ENCODE assay signal across 8 cellular contexts in genomic region chr1:33295450-33296081, GRCh38. TPM values are rescaled to one million over a fixed set of nuclear protein-coding genes. Genes with fewer than 3 reads are reported as not detected.
DNase-seq lines count a peak whose midpoint lies in the region; ATAC-seq, FAIRE-seq and TF ChIP-seq lines count a peak whose summit lies in the region.
"Had no signal": no experiment of that assay in that cellular context is flagged by ENCODE, and none has a peak within 500 bp of the region (broad histone marks: within the 10 kb centered on the region; RNA-seq: fewer than 3 reads in every experiment).

No MANE protein-coding gene starts in this region.

- H3K9me3 ChIP-seq in mesenchymal stem cell (ENCODE audit: control insufficient read depth, low read length) = no peaks in the 10 kb centered on the region

- no peak overlapping the region for H2BK15ac ChIP-seq in mesenchymal stem cell (ENCODE audit: low read depth, poor library complexity, severe bottlenecking)

- H3K9ac ChIP-seq in mesenchymal stem cell (ENCODE audit: low read length) = peak overlapping the region; percentile 56

- TF ChIP-seq CTCF in activated CD8-positive, alpha-beta T cell treated with anti-CD3 and anti-CD28 coated beads for 36 hours (IDR thresholded peaks at IDR 0.05) = peak; percentile 96

- no peak overlapping the region for H2BK5ac ChIP-seq in mesenchymal stem cell (ENCODE audit: low read depth, low read length, poor library complexity, severe bottlenecking)

- H3K27ac Mint-ChIP-seq in activated CD8-positive, alpha-beta T cell treated with anti-CD3 and anti-CD28 coated beads for 36 hours = no peak overlapping the region

- no peaks in the 10 kb centered on the region for H3K9me3 Mint-ChIP-seq in activated CD8-positive, alpha-beta T cell treated with anti-CD3 and anti-CD28 coated beads for 36 hours
- H3K9me3 Mint-ChIP-seq: stimulated activated naive CD8-positive, alpha-beta T cell treated with anti-CD3 and anti-CD28 coated beads, Interleukin-15, Interleukin-2, amounts not matched to agents 100 ng/mL and 50 ng/mL, for 24 hours had no signal

- H3K27me3 Mint-ChIP-seq in activated CD8-positive, alpha-beta T cell treated with anti-CD3 and anti-CD28 coated beads for 36 hours = no peaks in the 10 kb centered on the region
- H3K27me3 Mint-ChIP-seq: stimulated activated naive CD8-positive, alpha-beta T cell treated with anti-CD3 and anti-CD28 coated beads, Interleukin-15, Interleukin-2, amounts not matched to agents 100 ng/mL and 50 ng/mL, for 24 hours had no signal

- no peak overlapping the region for H3K23ac ChIP-seq in mesenchymal stem cell (ENCODE audit: low read length in 2 of 2)

- peaks cover 7% of the 10 kb centered on the region for H3K4me1 Mint-ChIP-seq in activated CD8-positive, alpha-beta T cell treated with anti-CD3 and anti-CD28 coated beads for 36 hours (ENCODE audit: low read depth)

- peaks cover 19% of the 10 kb centered on the region for H3K79me1 ChIP-seq in mesenchymal stem cell (replicated peaks; ENCODE audit: low read length, poor library complexity, severe bottlenecking)

- intact Hi-C loops in activated CD8-positive, alpha-beta T cell treated with anti-CD3 and anti-CD28 coated beads for 36 hours (cut with micrococcal nuclease) = loop anchor here (2.0 to 5.0 kb wide), 2 partner anchors 71 to 177 kb away; partner anchors contain the start of gene ZSCAN20

- no peak overlapping the region for H3K4ac ChIP-seq in mesenchymal stem cell (ENCODE audit: low read depth in 1 of 2, low read length in 2 of 2)

- no peak overlapping the region for H3K27ac ChIP-seq in mesenchymal stem cell (ENCODE audit: low read length, poor library complexity, severe bottlenecking)

- no peak overlapping the region for H3K4me3 Mint-ChIP-seq in activated CD8-positive, alpha-beta T cell treated with anti-CD3 and anti-CD28 coated beads for 36 hours
- H3K4me3 Mint-ChIP-seq: stimulated activated naive CD8-positive, alpha-beta T cell treated with anti-CD3 and anti-CD28 coated beads, Interleukin-15, Interleukin-2, amounts not matched to agents 100 ng/mL and 50 ng/mL, for 24 hours had no signal

- 42% methylated on average over 12 of the region's 12 CpGs for WGBS in mesenchymal stem cell

- H2BK120ac ChIP-seq in mesenchymal stem cell (ENCODE audit: low read depth, low read length) = no peak overlapping the region

- peaks cover 7% of the 10 kb centered on the region for H3K4me1 ChIP-seq in mesenchymal stem cell (ENCODE audit: control insufficient read depth, insufficient read depth, low read depth, low read length)

- H2AK5ac ChIP-seq in mesenchymal stem cell (ENCODE audit: low read length, severe bottlenecking) = no peak overlapping the region

- CTCF ChIA-PET in activated CD8-positive, alpha-beta T cell treated with anti-CD3 and anti-CD28 coated beads for 36 hours (lab: Charles Lee) = interaction anchor here (0.6 to 4.8 kb wide), 53 partner anchors 10 to 645 kb away, joined by 3 to 64 read pairs (median 5); partner anchors contain the start of genes A3GALT2 and ZSCAN20

- no peak overlapping the region for H3K4me2 ChIP-seq in mesenchymal stem cell (ENCODE audit: low read length, poor library complexity, severe bottlenecking)

- DNase-seq in GM12892 (ENCODE audit: insufficient read length) (peak; percentile 84), NCI-H748 treated with DMSO at 0.1 percent for 48 hours (lab: John Stamatoyannopoulos, UW) (peak; percentile 20), mesenchymal stem cell (peak; percentile 85)
- peak; percentile 95 for DNase-seq in activated CD8-positive, alpha-beta T cell treated with anti-CD3 and anti-CD28 coated beads for 36 hours
- DNase-seq in effector CD8-positive, alpha-beta T cell (lab: John Stamatoyannopoulos, UW) = peak; percentile 73
- peak; percentile 65 to 79 for DNase-seq in stimulated activated CD8-positive, alpha-beta memory T cell treated with anti-CD3 and anti-CD28 coated beads, Interleukin-15, amount 100 ng/mL, for 48 hours (ENCODE audit: low read depth in 2 of 2)

- no peaks in the 10 kb centered on the region for H3K36me3 Mint-ChIP-seq in activated CD8-positive, alpha-beta T cell treated with anti-CD3 and anti-CD28 coated beads for 36 hours (ENCODE audit: low read depth)

- no peaks in the 10 kb centered on the region for H3K27me3 ChIP-seq in mesenchymal stem cell (ENCODE audit: control insufficient read depth in 1 of 2, insufficient read depth in 1 of 2, low read length in 2 of 2)

- no peak overlapping the region for H2BK12ac ChIP-seq in mesenchymal stem cell (ENCODE audit: low read length in 2 of 2)

- peak; percentile 95 for FAIRE-seq in GM12892 (lab: Jason Lieb, UNC)

- H3K36me3 ChIP-seq in mesenchymal stem cell (ENCODE audit: control insufficient read depth in 1 of 2, insufficient read depth in 2 of 2, low read depth in 1 of 2, low read length in 2 of 2) = peaks cover 36 to 63% of the 10 kb centered on the region in 2 experiments

- H2AFZ ChIP-seq in mesenchymal stem cell (ENCODE audit: low read depth, low read length) = no peak overlapping the region

- no peak overlapping the region for H3K18ac ChIP-seq in mesenchymal stem cell (ENCODE audit: low read depth in 1 of 2, low read length in 2 of 2)

- H4K91ac ChIP-seq in mesenchymal stem cell (ENCODE audit: low read length) = no peak overlapping the region

- no peak overlapping the region for H4K8ac ChIP-seq in mesenchymal stem cell (ENCODE audit: low read length)

- no peak overlapping the region for H3K4me3 ChIP-seq in mesenchymal stem cell (ENCODE audit: insufficient read depth in 1 of 2, low read depth in 1 of 2, low read length in 2 of 2)

- POLR2A ChIA-PET in activated CD8-positive, alpha-beta T cell treated with anti-CD3 and anti-CD28 coated beads for 36 hours (lab: Charles Lee) = interaction anchor here (0.9 kb wide), 1 partner anchor 43 kb away, joined by 3 read pairs; no protein-coding TSS in a partner anchor

- ATAC-seq in HG03378 (IDR thresholded peaks at IDR 0.05; ENCODE audit: unreplicated experiment) = peak; percentile 62
- peak; percentile 95 for ATAC-seq in activated CD8-positive, alpha-beta T cell treated with anti-CD3 and anti-CD28 coated beads for 36 hours

- no peak overlapping the region for H3K14ac ChIP-seq in mesenchymal stem cell (ENCODE audit: low read length in 2 of 2)

- TF ChIP-seq POLR2A in GM12892 (IDR thresholded peaks at IDR 0.05; ENCODE audit: low read depth, low read length) = no peak

RNA-seq across cellular contexts. Expression of gene A3GALT2, which starts 25.3 kb away (rescaled TPM):
- not detected for polyA plus RNA-seq in GM12892 (2012; ENCODE audit: missing spikeins)
- not detected for total RNA-seq in activated CD8-positive, alpha-beta T cell treated with anti-CD3 and anti-CD28 coated beads for 36 hours
- polyA plus RNA-seq in mesenchymal stem cell (2013, experiment 1 of 2) = 0.04 TPM
- not detected for polyA plus RNA-seq in mesenchymal stem cell (2013, experiment 2 of 2)

RNA-seq across cellular contexts. Expression of gene ZNF362, which starts 39.3 kb away (rescaled TPM):
- 1.9 TPM for polyA plus RNA-seq in GM12892 (2012; ENCODE audit: missing spikeins)
- 1 to 10 TPM; 5.4 to 7.8 TPM for total RNA-seq in activated CD8-positive, alpha-beta T cell treated with anti-CD3 and anti-CD28 coated beads for 36 hours
- 28.9 TPM for polyA plus RNA-seq in mesenchymal stem cell (2013, experiment 1 of 2)
- polyA plus RNA-seq in mesenchymal stem cell (2013, experiment 2 of 2) = 28.1 TPM

Comparison
In these comparisons a context has a peak if more than half of its experiments do, and no peak if none do; other contexts are left out.
1. DNase-seq: peak in every context shown above with its lines; median percentile 95 in activated CD8-positive, alpha-beta T cell treated with anti-CD3 and anti-CD28 coated beads for 36 hours; 85 in mesenchymal stem cell; 84 in GM12892; 73 in effector CD8-positive, alpha-beta T cell; 72 in stimulated activated CD8-positive, alpha-beta memory T cell treated with anti-CD3 and anti-CD28 coated beads, Interleukin-15, amount 100 ng/mL, for 48 hours; 20 in NCI-H748 treated with DMSO at 0.1 percent for 48 hours.